ENCODE assay signal across 1 cellular context in the genomic region with DNA sequence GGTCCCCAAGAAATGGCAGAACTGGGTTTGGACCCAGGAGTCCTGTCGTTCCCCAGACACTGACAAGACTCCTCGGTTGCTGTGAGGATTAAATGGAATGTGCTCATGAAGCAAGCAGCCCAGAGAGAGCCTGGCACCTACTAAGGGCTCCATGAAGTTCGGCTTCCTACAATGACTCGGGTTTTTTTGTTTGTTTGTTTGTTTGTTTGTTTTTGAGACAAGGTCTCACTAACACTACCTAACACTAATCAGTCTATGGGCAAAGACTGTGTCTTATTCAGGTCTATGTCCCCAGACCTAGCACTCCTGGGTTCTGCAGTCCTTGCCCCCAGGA.
TF ChIP-seq lines count a peak whose summit lies in the region.

No MANE protein-coding gene starts in this region.

TF ChIP-seq in HEK293T, 16 proteins besides CTCF, POLR2A, EP300 and RAD21 (continued from another document):
- TF ChIP-seq, protein P1, sequence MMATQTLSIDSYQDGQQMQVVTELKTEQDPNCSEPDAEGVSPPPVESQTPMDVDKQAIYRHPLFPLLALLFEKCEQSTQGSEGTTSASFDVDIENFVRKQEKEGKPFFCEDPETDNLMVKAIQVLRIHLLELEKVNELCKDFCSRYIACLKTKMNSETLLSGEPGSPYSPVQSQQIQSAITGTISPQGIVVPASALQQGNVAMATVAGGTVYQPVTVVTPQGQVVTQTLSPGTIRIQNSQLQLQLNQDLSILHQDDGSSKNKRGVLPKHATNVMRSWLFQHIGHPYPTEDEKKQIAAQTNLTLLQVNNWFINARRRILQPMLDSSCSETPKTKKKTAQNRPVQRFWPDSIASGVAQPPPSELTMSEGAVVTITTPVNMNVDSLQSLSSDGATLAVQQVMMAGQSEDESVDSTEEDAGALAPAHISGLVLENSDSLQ (IDR thresholded peaks at IDR 0.05) = no peak
- TF ChIP-seq CTBP1 (IDR thresholded peaks at IDR 0.05; ENCODE audit: borderline replicate concordance) (no peak), FOXM1 (IDR thresholded peaks at IDR 0.05; ENCODE audit: borderline replicate concordance) (no peak), TARDBP (IDR thresholded peaks at IDR 0.05) (no peak), ELF4 (IDR thresholded peaks at IDR 0.05) (no peak), NFRKB (IDR thresholded peaks at IDR 0.05) (0 out of 2 replicates have a peak, but pooled peaks have one; percentile 22)
